In the genomic region with DNA sequence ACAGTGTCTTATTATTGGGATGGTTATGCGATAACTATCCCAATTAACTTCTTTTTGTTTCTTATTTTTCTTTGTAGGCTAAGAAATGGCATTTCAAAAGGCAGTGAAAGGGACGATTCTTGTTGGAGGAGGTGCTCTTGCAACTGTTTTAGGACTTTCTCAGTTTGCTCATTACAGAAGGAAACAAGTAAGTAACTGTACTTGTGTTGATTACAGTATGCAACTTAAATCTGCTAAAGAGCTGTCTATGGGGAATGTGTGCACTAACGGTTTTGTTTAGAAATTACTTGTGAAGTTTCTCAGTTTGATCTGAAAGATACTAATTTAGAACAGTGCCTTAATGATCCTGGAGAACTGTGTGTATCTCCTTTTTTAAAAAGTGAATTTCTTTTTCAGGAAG, we compare ENCODE assay signal across 12 cellular contexts. TPM values are rescaled to one million over a fixed set of nuclear protein-coding genes. Genes with fewer than 3 reads are reported as not detected.
A peak's percentile ranks its signal among the peaks of the same experiment; 100 is the strongest.
DNase-seq lines count a peak whose midpoint lies in the region; ATAC-seq, FAIRE-seq and TF ChIP-seq lines count a peak whose summit lies in the region.
"Had no signal": no experiment of that assay in that cellular context is flagged by ENCODE, and none has a peak within 500 bp of the region (broad histone marks: within the 10 kb centered on the region; RNA-seq: fewer than 3 reads in every experiment).

No MANE protein-coding gene starts in this region.

- H3K27ac Mint-ChIP-seq in MCF 10A (ENCODE audit: low read depth, unreplicated experiment) (peak overlapping the region; percentile 93), glutamatergic neuron (ENCODE audit: unreplicated experiment) (no peak overlapping the region)

- no peak overlapping the region for H3K4me3 ChIP-seq in small intestine (ENCODE audit: low read depth in 1 of 2, low read length in 2 of 2)
- H3K4me3 ChIP-seq in upper lobe of left lung, result no peak overlapping the region

- no peaks in the 10 kb centered on the region for H3K27me3 Mint-ChIP-seq in MCF 10A (ENCODE audit: insufficient read depth, unreplicated experiment)
- H3K27me3 Mint-ChIP-seq in glutamatergic neuron (ENCODE audit: unreplicated experiment), result no peaks in the 10 kb centered on the region

- H3K27ac ChIP-seq in small intestine (ENCODE audit: low read depth in 1 of 2, low read length in 1 of 2), result no peak overlapping the region
- peak overlapping the region in 1 of 4 donors; percentile 51 for H3K27ac ChIP-seq in upper lobe of left lung

- TF ChIP-seq CTCF in MCF 10A (IDR thresholded peaks at IDR 0.05; ENCODE audit: unreplicated experiment), result no peak
- no peak for TF ChIP-seq CTCF in glutamatergic neuron (IDR thresholded peaks at IDR 0.05; ENCODE audit: partially characterized antibody, unreplicated experiment)
- TF ChIP-seq CTCF in upper lobe of left lung (IDR thresholded peaks at IDR 0.05), result no peak

- H3K4me3 Mint-ChIP-seq in MCF 10A (ENCODE audit: unreplicated experiment) (no peak overlapping the region), glutamatergic neuron (ENCODE audit: unreplicated experiment) (no peak overlapping the region)

- no peak for TF ChIP-seq EP300 in upper lobe of left lung (IDR thresholded peaks at IDR 0.05)

- peaks cover 12% of the 10 kb centered on the region for H3K36me3 Mint-ChIP-seq in MCF 10A (ENCODE audit: insufficient read depth, unreplicated experiment)
- no peaks in the 10 kb centered on the region for H3K36me3 Mint-ChIP-seq in glutamatergic neuron (ENCODE audit: unreplicated experiment)

- H3K9me3 Mint-ChIP-seq in MCF 10A (ENCODE audit: unreplicated experiment) (no peaks in the 10 kb centered on the region), glutamatergic neuron (ENCODE audit: unreplicated experiment) (no peaks in the 10 kb centered on the region)

- peaks cover 29% of the 10 kb centered on the region for H3K4me1 Mint-ChIP-seq in MCF 10A (ENCODE audit: insufficient read depth, unreplicated experiment)
- no peaks in the 10 kb centered on the region for H3K4me1 Mint-ChIP-seq in glutamatergic neuron (ENCODE audit: low read depth, unreplicated experiment)

- no peak for DNase-seq in MCF 10A (ENCODE audit: unreplicated experiment)
- no peak for DNase-seq in small intestine
- DNase-seq in glutamatergic neuron, result no peak
- DNase-seq in upper lobe of left lung, result no peak
- DNase-seq in NOMO-1 (lab: John Stamatoyannopoulos, UW; ENCODE audit: unreplicated experiment in 2 of 2), result no peak
- DNase-seq in NCI-H1436 (lab: John Stamatoyannopoulos, UW), result no peak
- DNase-seq: DMS 273 treated with DMSO at 0.1 percent for 48 hours, left ventricle myocardium superior, NCI-H1048 had no signal

- intact Hi-C loops in MCF 10A (cut with micrococcal nuclease), result loop anchor here (2.0 kb wide), 1 partner anchor 39 kb away; a partner anchor contains a TSS

- H3K4me1 ChIP-seq in small intestine (ENCODE audit: control insufficient read depth in 2 of 2, insufficient read depth in 1 of 2, low read depth in 1 of 2, low read length in 1 of 2), result no peaks in the 10 kb centered on the region
- H3K4me1 ChIP-seq in upper lobe of left lung, result peaks cover 4 to 21% (median 9%) of the 10 kb centered on the region in 4 donors

- WGBS in small intestine, 3 donors, result 72 to 79% (median 77%) methylated on average over 3 of the region's 3 CpGs
- 67 to 69% methylated on average over 3 of the region's 3 CpGs for WGBS in upper lobe of left lung, 2 donors

- H3K27me3 ChIP-seq in small intestine (ENCODE audit: control insufficient read depth in 2 of 2, insufficient read depth in 2 of 2, low read length in 2 of 2), result no peaks in the 10 kb centered on the region
- no peaks in the 10 kb centered on the region for H3K27me3 ChIP-seq in upper lobe of left lung

- peak; percentile 5 for FAIRE-seq in small intestine (lab: Jason Lieb, UNC)
- FAIRE-seq: colon had no signal

- H3K9me3 ChIP-seq in small intestine (ENCODE audit: control insufficient read depth, low read depth) (no peaks in the 10 kb centered on the region), upper lobe of left lung (no peaks in the 10 kb centered on the region)

- POLR2A ChIA-PET in MCF 10A (lab: Yijun Ruan, JAX), result interaction anchor here (0.7 to 2.1 kb wide), 7 partner anchors 9 to 141 kb away, joined by 3 to 8 read pairs (median 3); no protein-coding TSS in a partner anchor

- TF ChIP-seq POLR2A in upper lobe of left lung (IDR thresholded peaks at IDR 0.05), result no peak

- ATAC-seq in GM21367 (IDR thresholded peaks at IDR 0.05; ENCODE audit: unreplicated experiment) (peak; percentile 37), HG03039 (IDR thresholded peaks at IDR 0.05; ENCODE audit: unreplicated experiment) (peak; percentile 55), upper lobe of left lung (ENCODE audit: low FRiP score in 2 of 2) (no peak)
- ATAC-seq: left ventricle myocardium superior had no signal

- H3K36me3 ChIP-seq in small intestine (ENCODE audit: control insufficient read depth in 2 of 2, insufficient read depth in 2 of 2, low read length in 2 of 2), result no peaks in the 10 kb centered on the region
- no peaks in the 10 kb centered on the region for H3K36me3 ChIP-seq in upper lobe of left lung

- CTCF ChIA-PET in MCF 10A (lab: Yijun Ruan, JAX), result interaction anchor here (0.8 kb wide), 1 partner anchor 57 kb away, joined by 3 read pairs; no protein-coding TSS in a partner anchor

- BruUV-seq in MCF 10A (replicated peaks; lab: Mats Ljungman, UMichigan), result no TSS peak

RNA-seq across cellular contexts. Expression of a gene that starts 39.8 kb away (rescaled TPM):
- total RNA-seq in MCF 10A (2022) (37.4 and 62.5 TPM in 2 replicates), glutamatergic neuron (ENCODE audit: unreplicated experiment) (26.2 TPM), upper lobe of left lung (100 to 1,000 TPM in 1 of 6 donors, 10 to 100 TPM in 5; 37.6 to 142 (median 44.2) TPM)
- polyA plus RNA-seq in small intestine, result 10 to 100 TPM; 10.5 to 13.8 (median 13.6) TPM

Comparison
In these comparisons a context has a peak if more than half of its experiments do, and no peak if none do; other contexts are left out.
1. ATAC-seq: peak in GM21367 (single experiment) and HG03039 (single experiment); none in upper lobe of left lung (0 of 2).